18 cellular contexts compared by ENCODE assay signal in the genomic region with DNA sequence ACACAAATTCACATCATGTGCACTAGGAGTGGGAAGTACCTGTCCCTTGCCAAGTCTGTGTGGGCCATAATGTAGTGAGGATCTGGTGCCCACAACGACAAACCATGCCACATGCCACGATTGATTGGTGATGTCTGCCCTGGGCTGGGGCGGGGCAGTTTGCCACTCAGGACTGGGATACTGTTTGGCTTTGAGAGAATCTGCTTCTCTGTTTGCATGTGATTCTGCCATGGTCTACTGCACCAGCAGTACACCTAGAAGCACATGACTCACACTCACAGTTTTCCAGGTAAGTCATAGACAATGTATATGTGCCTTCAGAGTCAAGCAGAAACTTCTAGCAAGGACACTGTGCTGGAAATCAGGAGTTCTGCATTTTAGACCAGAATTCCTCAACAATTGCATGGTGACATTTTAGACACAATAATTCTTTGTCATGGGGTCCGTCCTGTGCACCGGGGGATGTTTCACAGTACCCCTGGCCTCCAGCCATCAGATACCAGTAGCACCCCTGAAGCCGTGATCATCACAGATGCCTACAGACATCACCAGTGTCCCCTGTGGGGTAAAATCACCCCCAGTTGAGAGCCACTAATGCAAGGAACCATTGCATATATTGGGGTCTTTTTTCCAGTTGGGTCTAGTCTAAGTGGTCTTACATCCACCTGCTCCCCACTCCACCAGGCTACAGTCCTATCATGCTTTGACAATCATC.
"Had no signal": no experiment of that assay in that cellular context is flagged by ENCODE, and none has a peak within 500 bp of the region (broad histone marks: within the 10 kb centered on the region; RNA-seq: fewer than 3 reads in every experiment).

No MANE protein-coding gene starts in this region.

- H3K36me3 Mint-ChIP-seq: activated CD4-positive, alpha-beta memory T cell treated with anti-CD3 and anti-CD28 coated beads for 36 hours had no signal

- H3K27me3 ChIP-seq: ovary, upper lobe of right lung had no signal

- H3K9me3 ChIP-seq: heart left ventricle, lower lobe of right lung, ovary, thoracic aorta, upper lobe of right lung had no signal

- H3K4me3 Mint-ChIP-seq: activated CD4-positive, alpha-beta memory T cell treated with anti-CD3 and anti-CD28 coated beads for 36 hours; activated T-cell treated with anti-CD3 and anti-CD28 coated beads, Interleukin-2, amount 50 U/mL, for 24 hours; effector memory CD8-positive, alpha-beta T cell; neural crest cell had no signal

- H3K4me1 Mint-ChIP-seq: neural crest cell had no signal

- H3K27ac ChIP-seq: heart left ventricle, lower lobe of right lung, ovary, thoracic aorta, upper lobe of right lung had no signal

- FAIRE-seq: astrocyte, bronchial epithelial cell, frontal cortex had no signal

- H3K9me3 Mint-ChIP-seq: activated CD4-positive, alpha-beta memory T cell treated with anti-CD3 and anti-CD28 coated beads for 36 hours; activated T-cell treated with anti-CD3 and anti-CD28 coated beads, Interleukin-2, amount 50 U/mL, for 24 hours; effector memory CD8-positive, alpha-beta T cell; neural crest cell had no signal

- H3K27ac Mint-ChIP-seq: activated CD4-positive, alpha-beta memory T cell treated with anti-CD3 and anti-CD28 coated beads for 36 hours; activated T-cell treated with anti-CD3 and anti-CD28 coated beads, Interleukin-2, amount 50 U/mL, for 24 hours; effector memory CD8-positive, alpha-beta T cell had no signal

- H3K4me3 ChIP-seq: heart left ventricle, lower lobe of right lung, ovary, thoracic aorta, upper lobe of right lung had no signal

- H3K36me3 ChIP-seq: heart left ventricle, lower lobe of right lung, ovary, thoracic aorta, upper lobe of right lung had no signal

- DNase-seq: activated CD4-positive, alpha-beta memory T cell treated with anti-CD3 and anti-CD28 coated beads for 36 hours; activated CD4-positive, alpha-beta T cell treated with anti-CD3 and anti-CD28 coated beads for 1 hour; activated naive CD4-positive, alpha-beta T cell treated with anti-CD3 and anti-CD28 coated beads, Interleukin-2, amount 50 U/mL, for 16 hours; activated T-cell treated with anti-CD3 and anti-CD28 coated beads, Interleukin-2, amount 50 U/mL, for 24 hours; dermis blood vessel endothelial cell; effector memory CD8-positive, alpha-beta T cell; heart left ventricle; left cardiac atrium; lower lobe of right lung; ovary; stimulated activated CD4-positive, alpha-beta T cell treated with anti-CD3 and anti-CD28 coated beads, Interleukin-1b, Interleukin-23, amount 100 ng/mL, for 48 hours; T1000 had no signal

- H3K4me1 ChIP-seq: heart left ventricle, lower lobe of right lung, upper lobe of right lung had no signal

- ATAC-seq: effector memory CD8-positive, alpha-beta T cell; heart left ventricle; left cardiac atrium; lower lobe of right lung; upper lobe of right lung had no signal
